Comparison of ENCODE assay signal across 8 cellular contexts in genomic region chr21:42496120-42496838, GRCh38. TPM values are rescaled to one million over a fixed set of nuclear protein-coding genes. Genes with fewer than 3 reads are reported as not detected.
DNase-seq lines count a peak whose midpoint lies in the region; ATAC-seq and TF ChIP-seq lines count a peak whose summit lies in the region.

TSS of gene RSPH1 (minus strand) at chr21:42496224. CDS start at chr21:42496186, 38 bp downstream.

- H3K27me3 Mint-ChIP-seq in T-helper 1 cell treated with Interleukin-12 subunit alpha and Interleukin-12 subunit beta and Interleukin-4 antibody, amounts not matched to agents 30 μg/mL and 1 μg/mL, for 36 hours (ENCODE audit: low read depth) = peaks cover 10% of the 10 kb centered on the region

- H3K4me1 Mint-ChIP-seq in T-helper 1 cell treated with Interleukin-12 subunit alpha and Interleukin-12 subunit beta and Interleukin-4 antibody, amounts not matched to agents 30 μg/mL and 1 μg/mL, for 36 hours (ENCODE audit: low read depth) = peaks cover 17% of the 10 kb centered on the region

- H3K4me1 ChIP-seq in left ventricle myocardium inferior (peaks cover 15% of the 10 kb centered on the region), upper lobe of right lung (peaks cover 10% of the 10 kb centered on the region)

- peak within 1 kb of the TSS; percentile 94 for H3K4me3 Mint-ChIP-seq in T-helper 1 cell treated with Interleukin-12 subunit alpha and Interleukin-12 subunit beta and Interleukin-4 antibody, amounts not matched to agents 30 μg/mL and 1 μg/mL, for 36 hours

- H3K36me3 Mint-ChIP-seq in T-helper 1 cell treated with Interleukin-12 subunit alpha and Interleukin-12 subunit beta and Interleukin-4 antibody, amounts not matched to agents 30 μg/mL and 1 μg/mL, for 36 hours (ENCODE audit: low read depth) = no peaks in the 10 kb centered on the region

- no peaks in the 10 kb centered on the region for H3K27me3 ChIP-seq in left ventricle myocardium inferior (ENCODE audit: low read depth)
- H3K27me3 ChIP-seq in upper lobe of right lung = no peaks in the 10 kb centered on the region

- DNase-seq in NCI-H1694 (lab: John Stamatoyannopoulos, UW) (peak; percentile 97), left ventricle myocardium inferior (peak; percentile 100), posterior vena cava (ENCODE audit: low spot score) (peak; percentile 100), upper lobe of right lung (peak; percentile 100)

- TF ChIP-seq CTCF in left ventricle myocardium inferior (IDR thresholded peaks at IDR 0.05; ENCODE audit: borderline replicate concordance) (no peak), upper lobe of right lung (IDR thresholded peaks at IDR 0.05) (no peak)

- H3K36me3 ChIP-seq in left ventricle myocardium inferior (no peaks in the 10 kb centered on the region), upper lobe of right lung (no peaks in the 10 kb centered on the region)

- ATAC-seq in GM18498 (IDR thresholded peaks at IDR 0.05; ENCODE audit: unreplicated experiment) = peak; percentile 99
- ATAC-seq in HG02885 (IDR thresholded peaks at IDR 0.05; ENCODE audit: poor library complexity, unreplicated experiment) = peak; percentile 98
- ATAC-seq in upper lobe of right lung = peak; percentile 99

- H3K4me3 ChIP-seq in left ventricle myocardium inferior (peak within 1 kb of the TSS; percentile 86), upper lobe of right lung (peak within 1 kb of the TSS; percentile 68)

- intact Hi-C loops in left ventricle myocardium inferior (cut with micrococcal nuclease) (no loop called here), posterior vena cava (cut with DNase I) (no loop called here), upper lobe of right lung (cut with DNase I) (no loop called here)

- H3K9me3 Mint-ChIP-seq in T-helper 1 cell treated with Interleukin-12 subunit alpha and Interleukin-12 subunit beta and Interleukin-4 antibody, amounts not matched to agents 30 μg/mL and 1 μg/mL, for 36 hours = no peaks in the 10 kb centered on the region

- H3K9me3 ChIP-seq in left ventricle myocardium inferior (replicated peaks) (no peaks in the 10 kb centered on the region), upper lobe of right lung (no peaks in the 10 kb centered on the region)

- H3K27ac Mint-ChIP-seq in T-helper 1 cell treated with Interleukin-12 subunit alpha and Interleukin-12 subunit beta and Interleukin-4 antibody, amounts not matched to agents 30 μg/mL and 1 μg/mL, for 36 hours = peak within 1 kb of the TSS; percentile 91

- H3K27ac ChIP-seq in angular gyrus (ENCODE audit: low read depth, low read length) (peak within 1 kb of the TSS; percentile 67), left ventricle myocardium inferior (replicated peaks) (peak within 1 kb of the TSS; percentile 69), upper lobe of right lung (peak within 1 kb of the TSS; percentile 88)

RNA-seq across cellular contexts. Expression of gene RSPH1, which starts in this region (rescaled TPM):
- total RNA-seq in left ventricle myocardium inferior (not detected), posterior vena cava (under 1 TPM in 1 of 2 donors, not detected in 1; 0.19 TPM), upper lobe of right lung (0.84 TPM)

Comparison
In these comparisons a context has a peak if more than half of its experiments do, and no peak if none do; other contexts are left out.
1. Peak in every context shown above with its lines: DNase-seq, ATAC-seq, H3K4me3 ChIP-seq and H3K27ac ChIP-seq.
2. Peak in DNase-seq, H3K4me3 ChIP-seq and H3K27ac ChIP-seq in left ventricle myocardium inferior; RNA of the gene not detected or under 1 TPM.
3. Peak in DNase-seq in posterior vena cava; RNA of the gene not detected or under 1 TPM.
4. Peak in DNase-seq, ATAC-seq, H3K4me3 ChIP-seq and H3K27ac ChIP-seq in upper lobe of right lung; RNA of the gene not detected or under 1 TPM.